ENCODE assay signal across 20 cellular contexts in the genomic region with DNA sequence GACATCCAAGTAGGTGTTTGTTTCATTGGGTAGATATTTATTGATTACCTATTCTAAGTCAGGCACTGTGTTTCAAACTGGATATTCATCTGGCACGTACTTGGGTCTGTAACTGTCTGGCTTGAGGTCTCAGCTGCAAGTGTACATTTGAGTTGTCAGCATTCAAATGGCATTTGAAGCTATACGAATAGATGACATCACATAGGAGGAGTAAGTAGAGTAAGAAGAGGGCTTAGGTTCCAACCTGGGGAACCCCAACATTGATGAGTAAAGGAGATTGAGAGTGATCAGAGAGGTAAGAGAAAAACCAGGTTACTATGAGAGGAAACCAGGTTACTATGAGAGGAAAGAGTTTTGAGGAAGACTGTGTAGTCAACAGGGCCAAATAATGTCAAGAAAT. TPM values are rescaled to one million over a fixed set of nuclear protein-coding genes. Genes with fewer than 3 reads are reported as not detected.
DNase-seq lines count a peak whose midpoint lies in the region; ATAC-seq lines count a peak whose summit lies in the region.
"Had no signal": no experiment of that assay in that cellular context is flagged by ENCODE, and none has a peak within 500 bp of the region (broad histone marks: within the 10 kb centered on the region; RNA-seq: fewer than 3 reads in every experiment).

No MANE protein-coding gene starts in this region.

- peak; percentile 84 for ATAC-seq in activated CD4-positive, alpha-beta T cell treated with anti-CD3 and anti-CD28 coated beads for 36 hours
- ATAC-seq in activated T-cell treated with anti-CD3 and anti-CD28 coated beads, Interleukin-2, amount 50 U/mL, for 72 hours (replicated peaks in 1 of 2) = peak; percentile 96 to 99
- peak; percentile 57 for ATAC-seq in stimulated activated naive CD8-positive, alpha-beta T cell treated with anti-CD3 and anti-CD28 coated beads, Interleukin-15, Interleukin-2, amounts not matched to agents 100 U/mL and 50 U/mL, for 24 hours
- ATAC-seq: CD8-positive, alpha-beta T cell; GM12878 had no signal

- H3K9me3 Mint-ChIP-seq in activated CD4-positive, alpha-beta T cell treated with anti-CD3 and anti-CD28 coated beads for 36 hours (ENCODE audit: low read depth) = peaks cover 3% of the 10 kb centered on the region
- H3K9me3 Mint-ChIP-seq in activated T-cell treated with anti-CD3 and anti-CD28 coated beads, Interleukin-2, amount 50 U/mL, for 72 hours = peaks cover 0 to 6% of the 10 kb centered on the region in 2 donors
- H3K9me3 Mint-ChIP-seq in CD8-positive, alpha-beta memory T cell = peaks cover 0 to 2% (median 0%) of the 10 kb centered on the region in 5 donors
- H3K9me3 Mint-ChIP-seq: CD8-positive, alpha-beta T cell had no signal

- peak; percentile 9 for DNase-seq in activated CD4-positive, alpha-beta T cell treated with anti-CD3 and anti-CD28 coated beads for 36 hours
- DNase-seq in activated CD4-positive, alpha-beta T cell treated with anti-CD3 and anti-CD28 coated beads, Interleukin-2, amount 50 U/mL, for 1 hour = no peak
- DNase-seq in activated T-cell treated with anti-CD3 and anti-CD28 coated beads, Interleukin-2, amount 50 U/mL, for 72 hours = peak; percentile 13 to 34
- DNase-seq in activated T-cell treated with anti-CD3 and anti-CD28 coated beads, Interleukin-2, amount 50 U/mL, for 48 hours = no peak
- DNase-seq in stimulated activated naive CD8-positive, alpha-beta T cell treated with anti-CD3 and anti-CD28 coated beads, Interleukin-15, Interleukin-2, amounts not matched to agents 100 U/mL and 50 U/mL, for 24 hours = no peak
- DNase-seq in CD8-positive, alpha-beta memory T cell = no peak
- DNase-seq: CD4-positive, CD25-positive, alpha-beta regulatory T cell; CD8-positive, alpha-beta T cell; DMS 273 treated with DMSO at 0.1 percent for 48 hours; DMS79; EL; GDM1; GM23248; H7; HCEC 1CT had no signal

- H3K27ac ChIP-seq in CD8-positive, alpha-beta memory T cell (ENCODE audit: low read depth, low read length) = no peak overlapping the region
- H3K27ac ChIP-seq: 22Rv1, BLaER1, C4-2B, GM23248 had no signal

- no peak overlapping the region for H3K4me3 ChIP-seq in CD8-positive, alpha-beta memory T cell (ENCODE audit: low read length)
- H3K4me3 ChIP-seq: BLaER1, GM12878, GM23248 had no signal

- no peaks in the 10 kb centered on the region for H3K36me3 ChIP-seq in CD8-positive, alpha-beta memory T cell (ENCODE audit: insufficient read depth, low read length)

- H3K4me1 ChIP-seq in CD8-positive, alpha-beta memory T cell (ENCODE audit: insufficient read depth, low read length) = no peaks in the 10 kb centered on the region
- H3K4me1 ChIP-seq: BLaER1 had no signal

- H3K27ac Mint-ChIP-seq in activated CD4-positive, alpha-beta T cell treated with anti-CD3 and anti-CD28 coated beads for 36 hours = no peak overlapping the region
- H3K27ac Mint-ChIP-seq in activated T-cell treated with anti-CD3 and anti-CD28 coated beads, Interleukin-2, amount 50 U/mL, for 72 hours = peak overlapping the region; percentile 2
- no peak overlapping the region for H3K27ac Mint-ChIP-seq in CD8-positive, alpha-beta memory T cell
- H3K27ac Mint-ChIP-seq: B cell; CD4-positive, CD25-positive, alpha-beta regulatory T cell; CD8-positive, alpha-beta T cell had no signal

- H3K36me3 Mint-ChIP-seq in activated CD4-positive, alpha-beta T cell treated with anti-CD3 and anti-CD28 coated beads for 36 hours (ENCODE audit: low read depth) = no peaks in the 10 kb centered on the region
- peaks cover 0 to 2% of the 10 kb centered on the region in 2 donors for H3K36me3 Mint-ChIP-seq in activated T-cell treated with anti-CD3 and anti-CD28 coated beads, Interleukin-2, amount 50 U/mL, for 72 hours (ENCODE audit: insufficient read depth in 2 of 2)
- peaks cover 0 to 2% (median 0%) of the 10 kb centered on the region in 3 donors for H3K36me3 Mint-ChIP-seq in CD8-positive, alpha-beta memory T cell
- H3K36me3 Mint-ChIP-seq: CD8-positive, alpha-beta T cell had no signal

- intact Hi-C loops in activated CD4-positive, alpha-beta T cell treated with anti-CD3 and anti-CD28 coated beads for 36 hours (cut with DNase I, micrococcal nuclease) = no loop called here

- CTCF ChIA-PET in activated CD4-positive, alpha-beta T cell treated with anti-CD3 and anti-CD28 coated beads for 36 hours (lab: Charles Lee) = no interaction called here
- CTCF ChIA-PET in CD8-positive, alpha-beta memory T cell (lab: Charles Lee) = no interaction called here

- peaks cover 12% of the 10 kb centered on the region for H3K4me1 Mint-ChIP-seq in activated CD4-positive, alpha-beta T cell treated with anti-CD3 and anti-CD28 coated beads for 36 hours
- H3K4me1 Mint-ChIP-seq in activated T-cell treated with anti-CD3 and anti-CD28 coated beads, Interleukin-2, amount 50 U/mL, for 72 hours (ENCODE audit: low read depth) = peaks cover 11% of the 10 kb centered on the region
- H3K4me1 Mint-ChIP-seq in CD8-positive, alpha-beta memory T cell = no peaks in the 10 kb centered on the region
- H3K4me1 Mint-ChIP-seq: B cell had no signal

- peaks cover 8% of the 10 kb centered on the region for H3K27me3 Mint-ChIP-seq in activated CD4-positive, alpha-beta T cell treated with anti-CD3 and anti-CD28 coated beads for 36 hours
- H3K27me3 Mint-ChIP-seq in activated T-cell treated with anti-CD3 and anti-CD28 coated beads, Interleukin-2, amount 50 U/mL, for 72 hours (ENCODE audit: low read depth) = peaks cover 6% of the 10 kb centered on the region
- H3K27me3 Mint-ChIP-seq in CD8-positive, alpha-beta memory T cell = peaks cover 7 to 42% of the 10 kb centered on the region in 2 donors

- no peak overlapping the region for H3K4me3 Mint-ChIP-seq in activated CD4-positive, alpha-beta T cell treated with anti-CD3 and anti-CD28 coated beads for 36 hours
- peak overlapping the region; percentile 1 to 31 for H3K4me3 Mint-ChIP-seq in activated T-cell treated with anti-CD3 and anti-CD28 coated beads, Interleukin-2, amount 50 U/mL, for 72 hours
- no peak overlapping the region for H3K4me3 Mint-ChIP-seq in CD8-positive, alpha-beta memory T cell
- H3K4me3 Mint-ChIP-seq: B cell; CD4-positive, CD25-positive, alpha-beta regulatory T cell; CD8-positive, alpha-beta T cell had no signal

- H3K9me3 ChIP-seq in CD8-positive, alpha-beta memory T cell (ENCODE audit: low read length) = no peaks in the 10 kb centered on the region

- H3K27me3 ChIP-seq in CD8-positive, alpha-beta memory T cell (ENCODE audit: insufficient read depth, low read length, poor library complexity, severe bottlenecking) = no peaks in the 10 kb centered on the region
- H3K27me3 ChIP-seq: BLaER1 had no signal

- POLR2A ChIA-PET in activated CD4-positive, alpha-beta T cell treated with anti-CD3 and anti-CD28 coated beads for 36 hours (lab: Charles Lee) = no interaction called here
- POLR2A ChIA-PET in CD8-positive, alpha-beta memory T cell (lab: Charles Lee) = no interaction called here

RNA-seq across cellular contexts. Expression of a gene that starts 30.7 kb away (rescaled TPM):
- total RNA-seq in activated CD4-positive, alpha-beta T cell treated with anti-CD3 and anti-CD28 coated beads for 36 hours = 1 to 10 TPM; 4.5 to 6.6 TPM
- 1 to 10 TPM; 6.3 to 7.1 TPM for total RNA-seq in activated T-cell treated with anti-CD3 and anti-CD28 coated beads, Interleukin-2, amount 50 U/mL, for 72 hours
- 1 to 10 TPM; 4.5 to 4.7 TPM for total RNA-seq in CD8-positive, alpha-beta memory T cell
- 5.9 TPM for polyA plus RNA-seq in CD8-positive, alpha-beta memory T cell

RNA-seq across cellular contexts. Expression of a gene that starts 53.6 kb away (rescaled TPM):
- total RNA-seq in activated CD4-positive, alpha-beta T cell treated with anti-CD3 and anti-CD28 coated beads for 36 hours = 10 to 100 TPM in 1 of 2 experiments, 1 to 10 TPM in 1; 9.5 to 11.9 TPM
- total RNA-seq in activated T-cell treated with anti-CD3 and anti-CD28 coated beads, Interleukin-2, amount 50 U/mL, for 72 hours = 10 to 100 TPM; 13.6 to 17.5 TPM
- 10 to 100 TPM; 14.7 to 14.9 TPM for total RNA-seq in CD8-positive, alpha-beta memory T cell
- polyA plus RNA-seq in CD8-positive, alpha-beta memory T cell = 8.3 TPM

Comparison
In these comparisons a context has a peak if more than half of its experiments do, and no peak if none do; other contexts are left out.
1. DNase-seq: peak in activated CD4-positive, alpha-beta T cell treated with anti-CD3 and anti-CD28 coated beads for 36 hours (single experiment) and activated T-cell treated with anti-CD3 and anti-CD28 coated beads, Interleukin-2, amount 50 U/mL, for 72 hours (2 of 2); none in activated CD4-positive, alpha-beta T cell treated with anti-CD3 and anti-CD28 coated beads, Interleukin-2, amount 50 U/mL, for 1 hour (single experiment), activated T-cell treated with anti-CD3 and anti-CD28 coated beads, Interleukin-2, amount 50 U/mL, for 48 hours (0 of 2), stimulated activated naive CD8-positive, alpha-beta T cell treated with anti-CD3 and anti-CD28 coated beads, Interleukin-15, Interleukin-2, amounts not matched to agents 100 U/mL and 50 U/mL, for 24 hours (single experiment) and CD8-positive, alpha-beta memory T cell (0 of 5).
2. H3K4me3 Mint-ChIP-seq: peak in activated T-cell treated with anti-CD3 and anti-CD28 coated beads, Interleukin-2, amount 50 U/mL, for 72 hours (2 of 2); none in activated CD4-positive, alpha-beta T cell treated with anti-CD3 and anti-CD28 coated beads for 36 hours (single experiment) and CD8-positive, alpha-beta memory T cell (0 of 7).
3. Peak in every context shown above with its lines, with median percentiles within 50 percentile points of each other: ATAC-seq.